8 cellular contexts compared by ENCODE assay signal in genomic region chr14:102085944-102086343, GRCh38. TPM values are rescaled to one million over a fixed set of nuclear protein-coding genes. Genes with fewer than 3 reads are reported as not detected.
DNase-seq lines count a peak whose midpoint lies in the region; ATAC-seq and TF ChIP-seq lines count a peak whose summit lies in the region.
"Not testable (repeated sequence)": the region's sequence is repeated elsewhere in the genome, so short reads cannot be mapped to it uniquely, and the experiment has no call there.

No MANE protein-coding gene starts in this region.

- not testable (repeated sequence) for BruUV-seq in Panc1 (replicated peaks; lab: Mats Ljungman, UMichigan)

- H3K9ac ChIP-seq in GM23248 (peak overlapping the region; percentile 92), mucosa of rectum (ENCODE audit: low read depth in 1 of 2, low read length in 2 of 2) (peak overlapping the region; percentile 84 to 89)

- H3K9me3 Mint-ChIP-seq in activated naive CD4-positive, alpha-beta T cell treated with anti-CD3 and anti-CD28 coated beads for 36 hours, result not testable (repeated sequence)

- not testable (repeated sequence) for H3K9me2 ChIP-seq in GM23248 (ENCODE audit: insufficient read depth)

- H3K4me3 Mint-ChIP-seq in activated naive CD4-positive, alpha-beta T cell treated with anti-CD3 and anti-CD28 coated beads for 36 hours, result peak overlapping the region; percentile 97

- CTCF ChIA-PET in Panc1 (lab: Charles Lee), result not testable (repeated sequence)
- CTCF ChIA-PET in activated naive CD4-positive, alpha-beta T cell treated with anti-CD3 and anti-CD28 coated beads for 36 hours (lab: Charles Lee), result interaction anchor here (0.7 to 1.8 kb wide), 2 partner anchors 10 to 228 kb away, joined by 3 to 4 read pairs; no protein-coding TSS in a partner anchor

- H3K4me1 ChIP-seq in GM23248 (ENCODE audit: insufficient read depth) (peaks cover 34% of the 10 kb centered on the region), Panc1 (ENCODE audit: control insufficient read depth, insufficient read depth, low read length) (peaks cover 24% of the 10 kb centered on the region), left ventricle myocardium inferior (peaks cover 66% of the 10 kb centered on the region), mucosa of rectum (ENCODE audit: control insufficient read depth in 2 of 2, insufficient read depth in 2 of 2, low read length in 2 of 2) (peaks cover 19 to 25% of the 10 kb centered on the region in 2 donors)
- not testable (repeated sequence) for H3K4me1 ChIP-seq in aorta (ENCODE audit: control insufficient read depth in 1 of 2, insufficient read depth in 2 of 2, low read length in 2 of 2)

- H4K20me1 ChIP-seq in GM23248 (ENCODE audit: insufficient read depth), result peaks cover 12% of the 10 kb centered on the region; the same call in 1 of the 2 replicates

- 6 to 12% methylated on average over 8 of the region's 8 CpGs for WGBS in GM23248 (ENCODE audit: low coverage in 1 of 2, low lambda C conversion rate in 2 of 2, missing lambda C conversion rate in 2 of 2), 2 experiments
- WGBS in aorta, 2 donors, result 10 to 11% methylated on average over 8 of the region's 8 CpGs

- in situ Hi-C loops in GM23248 (cut with MboI); Panc1 (cut with HindIII; ENCODE audit: low pct_unique_long_range_greater_than_20kb, low sequenced_read_pairs): not testable (repeated sequence)

- ATAC-seq in Panc1; aorta (ENCODE audit: low FRiP score): not testable (repeated sequence)

- H3K9me3 ChIP-seq in GM23248 (ENCODE audit: low read depth); Panc1 (ENCODE audit: control insufficient read depth, insufficient read depth, low read depth, low read length); left ventricle myocardium inferior (replicated peaks); mucosa of rectum (ENCODE audit: control insufficient read depth in 2 of 2, low read length in 2 of 2); aorta (ENCODE audit: control insufficient read depth, low read length): not testable (repeated sequence)

- peak overlapping the region; percentile 90 for H3K4me2 ChIP-seq in GM23248 (ENCODE audit: unreplicated experiment)

- peak overlapping the region; percentile 91 for H3K27ac ChIP-seq in GM23248
- H3K27ac ChIP-seq in Panc1 (ENCODE audit: low read length), result peak overlapping the region; percentile 86
- peak overlapping the region; percentile 97 to 100 for H3K27ac ChIP-seq in coronary artery
- H3K27ac ChIP-seq in left ventricle myocardium inferior (replicated peaks), result peak overlapping the region; percentile 100
- peak overlapping the region; percentile 97 to 98 for H3K27ac ChIP-seq in mucosa of rectum (ENCODE audit: low read depth in 2 of 2, low read length in 2 of 2)
- peak overlapping the region; percentile 87 to 100 for H3K27ac ChIP-seq in aorta (ENCODE audit: low read depth in 1 of 2, low read length in 2 of 2)

- DNase-seq in GM23248; Panc1 (ENCODE audit: low read depth, low spot score); activated naive CD4-positive, alpha-beta T cell treated with anti-CD3 and anti-CD28 coated beads for 36 hours; coronary artery (ENCODE audit: low spot score); left ventricle myocardium inferior; skeletal muscle cell (ENCODE audit: low read depth); aorta: not testable (repeated sequence)

- not testable (repeated sequence) for H3K27me3 Mint-ChIP-seq in activated naive CD4-positive, alpha-beta T cell treated with anti-CD3 and anti-CD28 coated beads for 36 hours (ENCODE audit: low read depth)

- H3K27me3 ChIP-seq in GM23248 (replicated peaks; ENCODE audit: insufficient read depth); Panc1 (ENCODE audit: control insufficient read depth, insufficient read depth, low read length); left ventricle myocardium inferior (ENCODE audit: low read depth); mucosa of rectum (ENCODE audit: control insufficient read depth in 2 of 2, insufficient read depth in 2 of 2, low read length in 2 of 2); aorta (ENCODE audit: control insufficient read depth in 1 of 2, insufficient read depth in 2 of 2, low read length in 1 of 2): not testable (repeated sequence)

- H3K27ac Mint-ChIP-seq in activated naive CD4-positive, alpha-beta T cell treated with anti-CD3 and anti-CD28 coated beads for 36 hours, result peak overlapping the region; percentile 95

- peaks cover 61% of the 10 kb centered on the region for H3K4me1 Mint-ChIP-seq in activated naive CD4-positive, alpha-beta T cell treated with anti-CD3 and anti-CD28 coated beads for 36 hours (ENCODE audit: low read depth)

- not testable (repeated sequence) for TF ChIP-seq CTCF in Panc1 (IDR thresholded peaks at IDR 0.05); coronary artery (IDR thresholded peaks at IDR 0.05); left ventricle myocardium inferior (IDR thresholded peaks at IDR 0.05; ENCODE audit: borderline replicate concordance)

- POLR2A ChIA-PET in Panc1 (lab: Charles Lee), result interaction anchor here (0.6 kb wide), 1 partner anchor 218 kb away, joined by 3 read pairs; no protein-coding TSS in a partner anchor

- H3K36me3 ChIP-seq in GM23248 (ENCODE audit: low read depth), result peaks cover 51% of the 10 kb centered on the region
- peaks cover 38% of the 10 kb centered on the region for H3K36me3 ChIP-seq in Panc1 (ENCODE audit: control insufficient read depth, insufficient read depth, low read length)
- peaks cover 49% of the 10 kb centered on the region for H3K36me3 ChIP-seq in left ventricle myocardium inferior
- H3K36me3 ChIP-seq in mucosa of rectum (ENCODE audit: control insufficient read depth in 2 of 2, insufficient read depth in 2 of 2, low read length in 2 of 2), result peaks cover 43 to 45% of the 10 kb centered on the region in 2 donors
- H3K36me3 ChIP-seq in aorta (ENCODE audit: control insufficient read depth in 1 of 2, insufficient read depth in 2 of 2, low read length in 1 of 2), result not testable (repeated sequence)

- peaks cover 55% of the 10 kb centered on the region for H3K36me3 Mint-ChIP-seq in activated naive CD4-positive, alpha-beta T cell treated with anti-CD3 and anti-CD28 coated beads for 36 hours (ENCODE audit: low read depth)

- peak overlapping the region; percentile 98 for H3K4me3 ChIP-seq in GM23248
- peak overlapping the region; percentile 67 to 82 for H3K4me3 ChIP-seq in Panc1 (ENCODE audit: low read depth in 2 of 2, low read length in 2 of 2)
- peak overlapping the region; percentile 79 for H3K4me3 ChIP-seq in coronary artery
- peak overlapping the region; percentile 92 for H3K4me3 ChIP-seq in left ventricle myocardium inferior
- H3K4me3 ChIP-seq in mucosa of rectum (ENCODE audit: low read length in 2 of 2), result peak overlapping the region; percentile 79 to 81
- peak overlapping the region; percentile 73 for H3K4me3 ChIP-seq in skeletal muscle cell (ENCODE audit: low read depth, low read length)
- H3K4me3 ChIP-seq in aorta (ENCODE audit: low read length in 2 of 2), result peak overlapping the region; percentile 99

- peaks cover 51% of the 10 kb centered on the region for H3F3A ChIP-seq in GM23248 (ENCODE audit: insufficient read depth)

- H3K79me2 ChIP-seq in GM23248 (ENCODE audit: insufficient read depth), result peaks cover 54% of the 10 kb centered on the region

- intact Hi-C loops in Panc1 (cut with micrococcal nuclease; ENCODE audit: unreplicated experiment); left ventricle myocardium inferior (cut with micrococcal nuclease): not testable (repeated sequence)
- intact Hi-C loops in activated naive CD4-positive, alpha-beta T cell treated with anti-CD3 and anti-CD28 coated beads for 36 hours (cut with micrococcal nuclease), result loop anchor here (2.0 to 5.0 kb wide), 4 partner anchors 96 to 1246 kb away; partner anchors contain the start of gene EIF5
- intact Hi-C loops in aorta (cut with DNase I), result loop anchor here (2.0 to 10.0 kb wide), 3 partner anchors 121 to 229 kb away; partner anchors contain the start of genes DYNC1H1 (in 2 of the 2) and ZNF839 (in 2 of the 2)

- not testable (repeated sequence) for H2AFZ ChIP-seq in GM23248

RNA-seq across cellular contexts. Expression of gene HSP90AA1, which starts 0.9 kb away (rescaled TPM):
- 371 and 428 TPM in 2 replicates for total RNA-seq in GM23248 (2014; rRNA removed; shearing (Covaris generic))
- 638 and 655 TPM in 2 replicates for polyA plus RNA-seq in GM23248 (2016; fragmentation: Nextera tagmentation; extraction: Ambion mirVana)
- 383 TPM for total RNA-seq in Panc1 (2021; ENCODE audit: unreplicated experiment)
- polyA plus RNA-seq in Panc1 (2012; ENCODE audit: insufficient read length), result 314 TPM
- 1,000 to 10,000 TPM; 1,286 to 1,366 TPM for total RNA-seq in activated naive CD4-positive, alpha-beta T cell treated with anti-CD3 and anti-CD28 coated beads for 36 hours
- total RNA-seq in left ventricle myocardium inferior, result 423 TPM
- 100 to 1,000 TPM; 254 to 379 TPM for total RNA-seq in aorta
- polyA plus RNA-seq in aorta, result 100 to 1,000 TPM; 189 to 272 TPM

RNA-seq across cellular contexts. Expression of gene WDR20, which starts 53.8 kb away (rescaled TPM):
- 15.1 and 16.6 TPM in 2 replicates for total RNA-seq in GM23248 (2014; rRNA removed; shearing (Covaris generic))
- 24.9 and 26.2 TPM in 2 replicates for polyA plus RNA-seq in GM23248 (2016; fragmentation: Nextera tagmentation; extraction: Ambion mirVana)
- 20.2 TPM for total RNA-seq in Panc1 (2021; ENCODE audit: unreplicated experiment)
- 11.0 TPM for polyA plus RNA-seq in Panc1 (2012; ENCODE audit: insufficient read length)
- total RNA-seq in activated naive CD4-positive, alpha-beta T cell treated with anti-CD3 and anti-CD28 coated beads for 36 hours, result 10 to 100 TPM; 20.5 to 21.4 TPM
- 20.9 TPM for total RNA-seq in left ventricle myocardium inferior
- 10 to 100 TPM; 27.5 to 35.0 TPM for total RNA-seq in aorta
- 10 to 100 TPM in 1 of 2 donors, 1 to 10 TPM in 1; 6.6 to 15.1 TPM for polyA plus RNA-seq in aorta
